ENCODE assay signal across 8 cellular contexts in genomic region chr7:99918959-99919813, GRCh38. TPM values are rescaled to one million over a fixed set of nuclear protein-coding genes. Genes with fewer than 3 reads are reported as not detected.
DNase-seq lines count a peak whose midpoint lies in the region; TF ChIP-seq lines count a peak whose summit lies in the region.

Gene TRIM4 (minus strand): TSS chr7:99919530. CDS start chr7:99919401, 129 bp downstream.

- peak within 1 kb of the TSS; percentile 82 for H3K4me3 ChIP-seq in fibroblast of villous mesenchyme (ENCODE audit: low read depth, low read length)

- TF ChIP-seq CTCF in LNCAP (IDR thresholded peaks at IDR 0.05) (peak; percentile 43), fibroblast of villous mesenchyme (IDR thresholded peaks at IDR 0.05; ENCODE audit: insufficient read depth, low read depth, low read length) (no peak)

- DNase-seq in ELF-1 (ENCODE audit: low read depth, low spot score) (peak; percentile 76), GOT3 (lab: John Stamatoyannopoulos, UW) (peak; percentile 68), SHP77 (lab: John Stamatoyannopoulos, UW) (peak; percentile 89 to 92), fibroblast of villous mesenchyme (ENCODE audit: low read depth) (peak; percentile 95), non-pigmented ciliary epithelial cell (ENCODE audit: low read depth) (peak; percentile 59), superior temporal gyrus (ENCODE audit: extremely low spot score) (peak; percentile 95)
- DNase-seq in activated effector memory CD4-positive, alpha-beta T cell treated with anti-CD3 and anti-CD28 coated beads, Interleukin-2, amount 50 U/mL, for 16 hours, result peak; percentile 96

RNA-seq across cellular contexts. Expression of gene TRIM4, which starts in this region (rescaled TPM):
- 17.7 and 27.2 TPM in 2 replicates for total RNA-seq in fibroblast of villous mesenchyme

Comparison
In these comparisons a context has a peak if more than half of its experiments do, and no peak if none do; other contexts are left out.
1. Peak in every context shown above with its lines: DNase-seq and H3K4me3 ChIP-seq.